In genomic region chr10:95572451-95572850, GRCh38 we compare ENCODE assay signal across 1 cellular context.
TF ChIP-seq lines count a peak whose summit lies in the region.

No MANE protein-coding gene starts in this region.

TF ChIP-seq in H1, 55 proteins besides CTCF, POLR2A, EP300 and RAD21:
- TF ChIP-seq TAF1 (IDR thresholded peaks at IDR 0.05; ENCODE audit: low read depth, low read length), result no peak
- TF ChIP-seq SIN3A (conservative IDR thresholded peaks at IDR 0.05 in 1 of 2, IDR thresholded peaks at IDR 0.05 in 1 of 2; ENCODE audit: low read depth in 1 of 2, low read length in 2 of 2), result no peak
- TF ChIP-seq SIRT6 (IDR thresholded peaks at IDR 0.05; ENCODE audit: low read length), result no peak
- no peak for TF ChIP-seq HDAC6 (IDR thresholded peaks at IDR 0.05; ENCODE audit: low read depth, low read length)
- no peak for TF ChIP-seq SP2 (IDR thresholded peaks at IDR 0.05; ENCODE audit: low read length)
- TF ChIP-seq RXRA (IDR thresholded peaks at IDR 0.05; ENCODE audit: insufficient read depth, low read depth, low read length), result no peak
- no peak for TF ChIP-seq E2F6 (IDR thresholded peaks at IDR 0.05)
